In the genomic region with DNA sequence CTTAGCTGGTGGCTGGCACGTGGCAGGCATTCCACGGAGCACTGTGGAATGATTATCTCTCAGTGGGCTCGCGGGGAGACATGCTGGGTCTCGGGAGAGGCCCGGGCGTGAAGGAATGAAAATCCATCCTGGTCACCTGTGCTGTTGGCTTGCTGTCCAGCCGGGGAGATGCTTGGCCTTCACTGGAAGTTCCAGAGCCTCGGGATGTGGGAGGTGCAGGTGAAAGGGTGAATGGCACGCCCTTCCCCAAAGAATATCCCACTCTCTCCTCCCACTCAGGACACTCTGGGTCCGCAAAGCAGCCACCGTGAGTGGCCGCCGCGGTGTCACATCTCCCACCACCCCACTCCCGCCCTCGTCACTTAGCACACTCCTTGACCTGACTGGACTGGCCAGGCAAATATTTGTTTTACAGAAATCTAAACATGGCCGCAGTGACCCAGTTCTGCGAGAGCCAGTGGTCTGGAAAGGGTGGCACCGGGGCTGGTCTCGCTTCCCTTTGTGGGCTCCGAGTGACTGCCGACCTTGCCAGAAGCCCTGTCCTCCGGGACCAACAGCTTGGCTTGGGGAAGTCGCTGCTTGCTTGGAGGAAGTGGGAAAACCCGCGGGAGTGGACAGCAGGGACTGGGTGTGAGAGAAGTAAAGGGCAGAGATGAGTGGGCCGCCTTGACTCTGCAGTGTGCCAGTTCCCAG, we compare ENCODE assay signal across 14 cellular contexts. TPM values are rescaled to one million over a fixed set of nuclear protein-coding genes. Genes with fewer than 3 reads are reported as not detected.
DNase-seq lines count a peak whose midpoint lies in the region; ATAC-seq and TF ChIP-seq lines count a peak whose summit lies in the region.
"Had no signal": no experiment of that assay in that cellular context is flagged by ENCODE, and none has a peak within 500 bp of the region (broad histone marks: within the 10 kb centered on the region; RNA-seq: fewer than 3 reads in every experiment).

No MANE protein-coding gene starts in this region.

- H3K27me3 Mint-ChIP-seq in dendritic cell treated with granulocyte-macrophage colony-stimulating factor and Interleukin-4, amounts not matched to agents 40 ng/mL and 50 ng/mL, for 4 days: no peaks in the 10 kb centered on the region
- no peaks in the 10 kb centered on the region for H3K27me3 Mint-ChIP-seq in T-cell
- H3K27me3 Mint-ChIP-seq: CD4-positive, alpha-beta T cell had no signal

- TF ChIP-seq EP300 in SK-N-SH (IDR thresholded peaks at IDR 0.05; ENCODE audit: borderline replicate concordance in 1 of 2, low read depth in 1 of 2, low read length in 1 of 2): no peak
- TF ChIP-seq EP300 in upper lobe of left lung (IDR thresholded peaks at IDR 0.05): peak in 1 of 4 donors; percentile 16

- WGBS in SK-N-SH (ENCODE audit: low lambda C conversion rate): 98% methylated on average over 12 of the region's 28 CpGs
- WGBS in lung, 2 donors: 65 to 87% methylated on average over 28 of the region's 28 CpGs
- WGBS in upper lobe of left lung, 2 donors: 59 to 73% methylated on average over 21 to 26 of the region's 28 CpGs

- no peak overlapping the region for H3K4me2 ChIP-seq in SK-N-SH

- peaks cover 14% of the 10 kb centered on the region for H3F3A ChIP-seq in SK-N-SH (replicated peaks; ENCODE audit: insufficient read depth)

- H3K9me3 Mint-ChIP-seq in dendritic cell treated with granulocyte-macrophage colony-stimulating factor and Interleukin-4, amounts not matched to agents 40 ng/mL and 50 ng/mL, for 4 days: no peaks in the 10 kb centered on the region
- no peaks in the 10 kb centered on the region for H3K9me3 Mint-ChIP-seq in T-cell
- H3K9me3 Mint-ChIP-seq: CD4-positive, alpha-beta T cell; nephron had no signal

- H3K4me3 ChIP-seq in SK-N-SH (ENCODE audit: low read depth in 2 of 2, low read length in 1 of 2) (no peak overlapping the region), lung (no peak overlapping the region), upper lobe of left lung (peak overlapping the region in 1 of 4 donors; percentile 3)
- H3K4me3 ChIP-seq: thyroid gland had no signal

- peaks cover 72% of the 10 kb centered on the region for H3K79me2 ChIP-seq in SK-N-SH (ENCODE audit: insufficient read depth)

- no peak overlapping the region for H3K9ac ChIP-seq in SK-N-SH

- H3K27me3 ChIP-seq in SK-N-SH (ENCODE audit: insufficient read depth) (no peaks in the 10 kb centered on the region), lung (ENCODE audit: control insufficient read depth, insufficient read depth) (no peaks in the 10 kb centered on the region), upper lobe of left lung (no peaks in the 10 kb centered on the region)
- H3K27me3 ChIP-seq: thyroid gland had no signal

- H4K20me1 ChIP-seq in SK-N-SH (ENCODE audit: insufficient read depth): no peaks in the 10 kb centered on the region

- H3K9me2 ChIP-seq in SK-N-SH: no peaks in the 10 kb centered on the region

- peaks cover 0 to 25% of the 10 kb centered on the region in 2 experiments; a peak in 2 of 4 replicates for H3K4me1 ChIP-seq in SK-N-SH (ENCODE audit: control insufficient read depth in 1 of 2, insufficient read depth in 2 of 2, low read depth in 1 of 2, low read length in 1 of 2)
- peaks cover 0 to 8% of the 10 kb centered on the region in 2 donors for H3K4me1 ChIP-seq in lung (ENCODE audit: control insufficient read depth in 2 of 2, insufficient read depth in 2 of 2, low read length in 2 of 2)
- H3K4me1 ChIP-seq in upper lobe of left lung: peaks cover 0 to 52% (median 39%) of the 10 kb centered on the region in 4 donors
- H3K4me1 ChIP-seq: thyroid gland had no signal

- peaks cover 45 to 50% of the 10 kb centered on the region in 2 experiments for H3K36me3 ChIP-seq in SK-N-SH (replicated peaks in 1 of 2; ENCODE audit: control insufficient read depth in 1 of 2, insufficient read depth in 2 of 2, low read length in 1 of 2)
- H3K36me3 ChIP-seq in lung (ENCODE audit: control insufficient read depth in 2 of 2, insufficient read depth in 2 of 2, low read length in 2 of 2): peaks cover 6 to 74% of the 10 kb centered on the region in 2 donors
- peaks cover 17 to 98% (median 77%) of the 10 kb centered on the region in 4 donors for H3K36me3 ChIP-seq in upper lobe of left lung

- peak overlapping the region; percentile 83 for H3K27ac Mint-ChIP-seq in dendritic cell treated with granulocyte-macrophage colony-stimulating factor and Interleukin-4, amounts not matched to agents 40 ng/mL and 50 ng/mL, for 4 days
- no peak overlapping the region for H3K27ac Mint-ChIP-seq in T-cell
- H3K27ac Mint-ChIP-seq: CD4-positive, alpha-beta T cell; nephron had no signal

- H3K36me3 Mint-ChIP-seq in dendritic cell treated with granulocyte-macrophage colony-stimulating factor and Interleukin-4, amounts not matched to agents 40 ng/mL and 50 ng/mL, for 4 days (ENCODE audit: low read depth): peaks cover 100% of the 10 kb centered on the region
- peaks cover 34% of the 10 kb centered on the region for H3K36me3 Mint-ChIP-seq in T-cell

- DNase-seq in SK-N-SH (peak; percentile 15), lung (ENCODE audit: low spot score) (peak; percentile 82), upper lobe of left lung (peak in 1 of 2 donors; percentile 74), NCI-H1417 treated with DMSO at 0.1 percent for 48 hours (lab: John Stamatoyannopoulos, UW) (no peak), T-cell (no peak), inferior parietal cortex (ENCODE audit: extremely low spot score) (no peak)
- DNase-seq: activated gamma-delta T cell treated with Interleukin-2 at 50 U/mL for 16 hours; CD4-positive, alpha-beta T cell; dermis blood vessel endothelial cell; NCI-H1694 treated with DMSO at 0.1 percent for 48 hours; thyroid gland had no signal

- no peak for TF ChIP-seq RAD21 in SK-N-SH (IDR thresholded peaks at IDR 0.05; ENCODE audit: low read length)

- H3K4me1 Mint-ChIP-seq in dendritic cell treated with granulocyte-macrophage colony-stimulating factor and Interleukin-4, amounts not matched to agents 40 ng/mL and 50 ng/mL, for 4 days (ENCODE audit: low read depth): peaks cover 83% of the 10 kb centered on the region
- H3K4me1 Mint-ChIP-seq in T-cell: peaks cover 0 to 8% (median 5%) of the 10 kb centered on the region in 3 donors
- H3K4me1 Mint-ChIP-seq: nephron had no signal

- H3K27ac ChIP-seq in SK-N-SH (ENCODE audit: low read depth in 2 of 2, low read length in 1 of 2) (no peak overlapping the region), lung (ENCODE audit: low read depth in 1 of 2, low read length in 1 of 2) (peak overlapping the region in 1 of 2 donors; percentile 40), upper lobe of left lung (peak overlapping the region in 3 of 4 donors; percentile 60 to 73 (median 66))
- H3K27ac ChIP-seq: thyroid gland had no signal

- ATAC-seq in SK-N-SH treated with all-trans-retinoic acid at 6 μM for 48 hours (no peak), lung (ENCODE audit: insufficient read depth, low FRiP score) (no peak), upper lobe of left lung (ENCODE audit: low FRiP score in 2 of 2) (peak; percentile 29 to 79), T-cell (replicated peaks in 1 of 4) (no peak)

- no peak overlapping the region for H2AFZ ChIP-seq in SK-N-SH (ENCODE audit: low read depth)

- CTCF ChIA-PET in SK-N-SH (lab: Yijun Ruan, JAX) (no interaction called here), T-cell (lab: Charles Lee) (no interaction called here)

- TF ChIP-seq POLR2A in upper lobe of left lung (IDR thresholded peaks at IDR 0.05): no peak

- intact Hi-C loops in dendritic cell treated with granulocyte-macrophage colony-stimulating factor and Interleukin-4, amounts not matched to agents 40 ng/mL and 50 ng/mL, for 4 days (cut with micrococcal nuclease): no loop called here

- TF ChIP-seq CTCF in SK-N-SH (IDR thresholded peaks at IDR 0.05): no peak
- no peak for TF ChIP-seq CTCF in lung (IDR thresholded peaks at IDR 0.05; ENCODE audit: control extremely low read depth, extremely low read depth)
- no peak for TF ChIP-seq CTCF in upper lobe of left lung (IDR thresholded peaks at IDR 0.05)

- peak overlapping the region; percentile 55 for H3K4me3 Mint-ChIP-seq in dendritic cell treated with granulocyte-macrophage colony-stimulating factor and Interleukin-4, amounts not matched to agents 40 ng/mL and 50 ng/mL, for 4 days
- no peak overlapping the region for H3K4me3 Mint-ChIP-seq in T-cell
- H3K4me3 Mint-ChIP-seq: CD4-positive, alpha-beta T cell; nephron had no signal

- H3K9me3 ChIP-seq in SK-N-SH (no peaks in the 10 kb centered on the region), lung (ENCODE audit: control insufficient read depth in 2 of 2, insufficient read depth in 1 of 2, low read length in 1 of 2) (no peaks in the 10 kb centered on the region), upper lobe of left lung (no peaks in the 10 kb centered on the region)
- H3K9me3 ChIP-seq: thyroid gland had no signal

- POLR2A ChIA-PET in SK-N-SH (lab: Yijun Ruan, JAX) (no interaction called here), T-cell (lab: Charles Lee) (no interaction called here)

TF ChIP-seq in SK-N-SH, 30 proteins besides CTCF, POLR2A, EP300 and RAD21 (continues in another document):
- TF ChIP-seq MEF2A (IDR thresholded peaks at IDR 0.05; ENCODE audit: borderline replicate concordance, low read depth) (no peak), RFX5 (IDR thresholded peaks at IDR 0.05; ENCODE audit: low read length) (no peak), JUND (IDR thresholded peaks at IDR 0.05) (no peak), FOSL2 (IDR thresholded peaks at IDR 0.05; ENCODE audit: borderline replicate concordance, low read depth) (no peak)

TF ChIP-seq in SK-N-SH treated with all-trans-retinoic acid at 6 μM for 48 hours, 23 proteins besides CTCF, POLR2A, EP300 and RAD21 (continues in another document):
- TF ChIP-seq ZFP3 (CRISPR knock-in tag; IDR thresholded peaks at IDR 0.05) (no peak), ZC3H10 (CRISPR knock-in tag; IDR thresholded peaks at IDR 0.05) (no peak), GLIS3 (CRISPR knock-in tag; IDR thresholded peaks at IDR 0.05) (no peak), TOX (CRISPR knock-in tag; IDR thresholded peaks at IDR 0.05; ENCODE audit: borderline replicate concordance) (no peak), CSDC2 (CRISPR knock-in tag; IDR thresholded peaks at IDR 0.05) (no peak), PPARA (CRISPR knock-in tag; IDR thresholded peaks at IDR 0.05; ENCODE audit: borderline replicate concordance) (no peak), ARNTL (CRISPR knock-in tag; IDR thresholded peaks at IDR 0.05; ENCODE audit: borderline replicate concordance, low read depth) (no peak)

RNA-seq across cellular contexts. Expression of gene DPP9, which starts 8.0 kb away (rescaled TPM):
- 10.5 and 17.1 TPM in 2 replicates for polyA plus RNA-seq in SK-N-SH (2012; rRNA removed)
- 9.7 and 13.3 TPM in 2 replicates for polyA plus RNA-seq in SK-N-SH (2012; cell fraction: cytosol; rRNA removed)
- polyA plus RNA-seq in SK-N-SH (2012; cell fraction: nucleus; rRNA removed): 30.9 and 49.1 TPM in 2 replicates
- total RNA-seq in lung: 10 to 100 TPM; 33.2 to 95.5 TPM
- polyA plus RNA-seq in lung: 10 to 100 TPM; 42.3 to 45.5 TPM
- total RNA-seq in upper lobe of left lung: 100 to 1,000 TPM in 2 of 6 donors, 10 to 100 TPM in 4; 55.1 to 255 (median 89.0) TPM
- total RNA-seq in T-cell: 100 to 1,000 TPM in 2 of 5 donors, 10 to 100 TPM in 3; 71.8 to 103 (median 95.3) TPM

RNA-seq across cellular contexts. Expression of gene MYDGF, which starts 45.5 kb away (rescaled TPM):
- polyA plus RNA-seq in SK-N-SH (2012; rRNA removed) (188 and 312 TPM in 2 replicates), lung (100 to 1,000 TPM; 127 to 280 TPM)
- 180 and 229 TPM in 2 replicates for polyA plus RNA-seq in SK-N-SH (2012; cell fraction: cytosol; rRNA removed)
- 153 and 184 TPM in 2 replicates for polyA plus RNA-seq in SK-N-SH (2012; cell fraction: nucleus; rRNA removed)
- total RNA-seq in lung (100 to 1,000 TPM in 1 of 2 donors, 10 to 100 TPM in 1; 70.4 to 157 TPM), upper lobe of left lung (100 to 1,000 TPM in 1 of 6 donors, 10 to 100 TPM in 4, 1 to 10 TPM in 1; 6.3 to 121 (median 67.1) TPM), T-cell (10 to 100 TPM; 27.5 to 46.4 (median 38.3) TPM)

Comparison
In these comparisons a context has a peak if more than half of its experiments do, and no peak if none do; other contexts are left out.
1. DNase-seq: peak in SK-N-SH (single experiment) and lung (single experiment); none in NCI-H1417 treated with DMSO at 0.1 percent for 48 hours (single experiment), T-cell (0 of 34) and inferior parietal cortex (single experiment).
2. H3K27ac ChIP-seq: peak in upper lobe of left lung (3 of 4); none in SK-N-SH (0 of 2).
3. ATAC-seq: peak in upper lobe of left lung (2 of 2); none in SK-N-SH treated with all-trans-retinoic acid at 6 μM for 48 hours (single experiment), lung (single experiment) and T-cell (0 of 4).